9 cellular contexts compared by ENCODE assay signal in the genomic region with DNA sequence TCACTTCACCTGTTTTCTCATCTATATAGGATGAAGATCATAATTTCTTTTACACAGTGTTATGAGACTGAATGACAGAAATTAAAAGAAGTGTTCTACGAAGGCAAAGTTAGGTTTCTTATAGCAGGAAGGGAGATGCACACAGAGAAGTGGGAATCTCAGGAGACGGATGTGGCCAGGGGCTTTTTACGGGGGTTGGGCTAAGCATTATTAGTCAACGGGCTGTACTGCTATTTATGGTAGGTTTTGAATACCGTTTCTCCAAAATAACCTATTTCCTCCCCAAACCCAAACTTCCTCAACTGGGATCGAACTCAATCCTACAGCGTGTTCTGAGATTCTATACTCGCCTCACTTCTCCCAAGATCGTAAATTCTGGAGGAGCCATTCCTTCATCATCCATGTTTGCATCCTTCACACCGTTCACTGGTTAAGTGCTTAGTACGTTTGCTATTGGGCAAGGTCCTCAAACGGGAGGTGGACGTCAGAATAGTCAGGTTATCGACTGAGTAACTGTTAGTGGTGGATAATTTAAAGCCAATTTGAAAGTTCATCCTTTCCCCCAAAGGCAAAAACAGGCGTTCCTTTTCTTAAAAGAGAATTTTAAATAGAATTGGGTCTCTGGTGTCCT. TPM values are rescaled to one million over a fixed set of nuclear protein-coding genes. Genes with fewer than 3 reads are reported as not detected.
DNase-seq lines count a peak whose midpoint lies in the region; ATAC-seq, FAIRE-seq and TF ChIP-seq lines count a peak whose summit lies in the region.
"Had no signal": no experiment of that assay in that cellular context is flagged by ENCODE, and none has a peak within 500 bp of the region (broad histone marks: within the 10 kb centered on the region; RNA-seq: fewer than 3 reads in every experiment).

No MANE protein-coding gene starts in this region.

- peak overlapping the region; percentile 65 for H3K4me3 ChIP-seq in AG04450 (ENCODE audit: low read depth, low read length)
- peak overlapping the region; percentile 87 for H3K4me3 ChIP-seq in adipocyte (ENCODE audit: low read length)
- peak overlapping the region; percentile 51 to 77 for H3K4me3 ChIP-seq in kidney (ENCODE audit: low read length in 2 of 2)
- peak overlapping the region; percentile 68 for H3K4me3 ChIP-seq in thymus (ENCODE audit: low read length)

- DNase-seq in AG04450 (ENCODE audit: low read depth, low spot score) (no peak), HT-29 (ENCODE audit: low spot score) (peak; percentile 23), adipocyte (ENCODE audit: low read depth) (peak; percentile 39), kidney (no peak), DMS 273 (lab: John Stamatoyannopoulos, UW; ENCODE audit: unreplicated experiment) (no peak), NCI-H1436 (lab: John Stamatoyannopoulos, UW) (no peak)

- H3K4me1 ChIP-seq in adipocyte (ENCODE audit: control insufficient read depth, insufficient read depth, low read length) (peaks cover 28% of the 10 kb centered on the region), kidney (ENCODE audit: control insufficient read depth in 1 of 2, insufficient read depth in 1 of 2, low read depth in 1 of 2, low read length in 2 of 2) (peaks cover 11 to 23% of the 10 kb centered on the region in 2 donors), thymus (ENCODE audit: control insufficient read depth, insufficient read depth, low read length) (peaks cover 17% of the 10 kb centered on the region)

- no peaks in the 10 kb centered on the region for H3K27me3 ChIP-seq in AG04450 (ENCODE audit: control insufficient read depth, insufficient read depth, low read length)
- H3K27me3 ChIP-seq in adipocyte (replicated peaks; ENCODE audit: control insufficient read depth, insufficient read depth, low read length) = no peaks in the 10 kb centered on the region
- no peaks in the 10 kb centered on the region for H3K27me3 ChIP-seq in thymus (ENCODE audit: control insufficient read depth, insufficient read depth)

- 19% methylated on average over 15 of the region's 15 CpGs for WGBS in thymus

- TF ChIP-seq CTCF in AG04450 (IDR thresholded peaks at IDR 0.05; ENCODE audit: low read depth, low read length) (no peak), kidney (IDR thresholded peaks at IDR 0.05; ENCODE audit: borderline replicate concordance, extremely low read depth, insufficient read depth) (no peak)

- ATAC-seq in HG02571 (IDR thresholded peaks at IDR 0.05; ENCODE audit: unreplicated experiment) = no peak

- CTCF ChIA-PET in AG04450 (lab: Charles Lee) = interaction anchor here (2.0 to 2.7 kb wide), 3 partner anchors 8 to 59 kb away, joined by 7 to 11 read pairs (median 9); partner anchors contain the start of gene SPRYD7

- POLR2A ChIA-PET in AG04450 (lab: Yijun Ruan, JAX) = interaction anchor here (0.7 to 2.4 kb wide), 3 partner anchors 59 to 204 kb away, joined by 3 to 12 read pairs (median 4); partner anchors contain the start of genes KPNA3 and SPRYD7

- FAIRE-seq in kidney (lab: Jason Lieb, UNC) = no peak
- FAIRE-seq: frontal cortex had no signal

- peaks cover 25% of the 10 kb centered on the region for H3K36me3 ChIP-seq in adipocyte (ENCODE audit: control insufficient read depth, insufficient read depth, low read length, severe bottlenecking)
- peaks cover 0 to 9% of the 10 kb centered on the region in 2 donors for H3K36me3 ChIP-seq in kidney (ENCODE audit: control insufficient read depth in 1 of 2, insufficient read depth in 2 of 2, low read length in 2 of 2)
- H3K36me3 ChIP-seq in thymus (ENCODE audit: control insufficient read depth, insufficient read depth) = peaks cover 2% of the 10 kb centered on the region

- peak overlapping the region; percentile 93 for H3K9ac ChIP-seq in adipocyte (ENCODE audit: low read length)
- peak overlapping the region in 1 of 2 donors; percentile 83 for H3K9ac ChIP-seq in kidney (ENCODE audit: low read length in 2 of 2)

- no peaks in the 10 kb centered on the region for H3K9me3 ChIP-seq in AG04450 (ENCODE audit: control insufficient read depth, insufficient read depth, low read length)
- no peaks in the 10 kb centered on the region for H3K9me3 ChIP-seq in adipocyte (ENCODE audit: control insufficient read depth, low read length)
- no peaks in the 10 kb centered on the region for H3K9me3 ChIP-seq in kidney (ENCODE audit: control insufficient read depth in 1 of 2, low read length in 2 of 2)
- no peaks in the 10 kb centered on the region for H3K9me3 ChIP-seq in thymus (ENCODE audit: control insufficient read depth)

- peak overlapping the region; percentile 76 for H3K27ac ChIP-seq in AG04450 (ENCODE audit: low read depth, low read length)
- no peak overlapping the region for H3K27ac ChIP-seq in kidney (ENCODE audit: low read depth in 2 of 2, low read length in 2 of 2)
- H3K27ac ChIP-seq in thymus (ENCODE audit: low read depth) = no peak overlapping the region

- intact Hi-C loops in kidney (cut with DNase I) = no loop called here

RNA-seq across cellular contexts. Expression of gene TRIM13, which starts 1.2 kb away (rescaled TPM):
- polyA plus RNA-seq in AG04450 (2011; rRNA removed) = 25.4 and 33.3 TPM in 2 replicates
- polyA minus RNA-seq in AG04450 (2011; rRNA and poly(A)+ RNA removed) = 15.4 and 24.4 TPM in 2 replicates
- total RNA-seq in HT-29 (2014; rRNA removed; shearing (Covaris generic)) = 6.6 and 8.0 TPM in 2 replicates
- total RNA-seq in kidney = 29.9 TPM
- polyA plus RNA-seq in kidney (ENCODE audit: insufficient read depth, low read depth, low replicate concordance) = 28.2 TPM
- polyA plus RNA-seq in thymus = 40.2 TPM

RNA-seq across cellular contexts. Expression of gene KCNRG, which starts 19.6 kb away (rescaled TPM):
- 1.5 and 2.1 TPM in 2 replicates for polyA plus RNA-seq in AG04450 (2011; rRNA removed)
- polyA minus RNA-seq in AG04450 (2011; rRNA and poly(A)+ RNA removed) = 4.6 and 9.6 TPM in 2 replicates
- not detected in 2 replicates for total RNA-seq in HT-29 (2014; rRNA removed; shearing (Covaris generic))
- total RNA-seq in kidney = 0.69 TPM
- polyA plus RNA-seq in kidney (ENCODE audit: insufficient read depth, low read depth, low replicate concordance) = 0.34 TPM
- polyA plus RNA-seq in thymus = 0.55 TPM

RNA-seq across cellular contexts. Expression of gene SPRYD7, which starts 59.5 kb away (rescaled TPM):
- 6.4 and 8.0 TPM in 2 replicates for polyA plus RNA-seq in AG04450 (2011; rRNA removed)
- 1.8 and 2.3 TPM in 2 replicates for polyA minus RNA-seq in AG04450 (2011; rRNA and poly(A)+ RNA removed)
- 4.4 and 4.6 TPM in 2 replicates for total RNA-seq in HT-29 (2014; rRNA removed; shearing (Covaris generic))
- 6.6 TPM for total RNA-seq in kidney
- polyA plus RNA-seq in kidney (ENCODE audit: insufficient read depth, low read depth, low replicate concordance) = 12.1 TPM
- 15.1 TPM for polyA plus RNA-seq in thymus

Comparison
In these comparisons a context has a peak if more than half of its experiments do, and no peak if none do; other contexts are left out.
1. DNase-seq: peak in HT-29 (single experiment) and adipocyte (single experiment); none in AG04450 (single experiment), kidney (single experiment), DMS 273 (single experiment) and NCI-H1436 (single experiment).
2. Peak in every context shown above with its lines, with median percentiles within 50 percentile points of each other: H3K4me3 ChIP-seq.